ENCODE assay signal across 1 cellular context in genomic region chr2:21069746-21070145, GRCh38.
TF ChIP-seq lines count a peak whose summit lies in the region.

No MANE protein-coding gene starts in this region.

TF ChIP-seq in SK-N-SH treated with all-trans-retinoic acid at 6 μM for 48 hours, 23 proteins besides CTCF, POLR2A, EP300 and RAD21 (continued from another document):
- TF ChIP-seq PATZ1 (CRISPR knock-in tag; IDR thresholded peaks at IDR 0.05; ENCODE audit: borderline replicate concordance) (no peak), SNAI2 (CRISPR knock-in tag; IDR thresholded peaks at IDR 0.05) (no peak), PPARA (CRISPR knock-in tag; IDR thresholded peaks at IDR 0.05; ENCODE audit: borderline replicate concordance) (no peak), ZNF8 (CRISPR knock-in tag; IDR thresholded peaks at IDR 0.05) (no peak), ESRRG (CRISPR knock-in tag; IDR thresholded peaks at IDR 0.05) (no peak), ZNF565 (CRISPR knock-in tag; conservative IDR thresholded peaks at IDR 0.05; ENCODE audit: low read depth) (no peak), OSR1 (CRISPR knock-in tag; IDR thresholded peaks at IDR 0.05) (no peak), CSRNP3 (CRISPR knock-in tag; IDR thresholded peaks at IDR 0.05) (0 out of 2 replicates have a peak, but pooled peaks have one; percentile 38), ISL1 (CRISPR knock-in tag; IDR thresholded peaks at IDR 0.05) (no peak), ZFP3 (CRISPR knock-in tag; IDR thresholded peaks at IDR 0.05) (no peak), RARB (CRISPR knock-in tag; IDR thresholded peaks at IDR 0.05) (no peak), TSHZ2 (CRISPR knock-in tag; IDR thresholded peaks at IDR 0.05) (peak; percentile 31; the same call in 1 of the 2 replicates), ARNTL (CRISPR knock-in tag; IDR thresholded peaks at IDR 0.05; ENCODE audit: borderline replicate concordance, low read depth) (no peak), ZC3H10 (CRISPR knock-in tag; IDR thresholded peaks at IDR 0.05) (no peak), BACH2 (CRISPR knock-in tag; IDR thresholded peaks at IDR 0.05; ENCODE audit: borderline replicate concordance) (no peak)
TF ChIP-seq in SK-N-SH treated with all-trans-retinoic acid at 6 μM for 48 hours: peak in this region for 3.
